ENCODE assay signal across 3 cellular contexts in the genomic region with DNA sequence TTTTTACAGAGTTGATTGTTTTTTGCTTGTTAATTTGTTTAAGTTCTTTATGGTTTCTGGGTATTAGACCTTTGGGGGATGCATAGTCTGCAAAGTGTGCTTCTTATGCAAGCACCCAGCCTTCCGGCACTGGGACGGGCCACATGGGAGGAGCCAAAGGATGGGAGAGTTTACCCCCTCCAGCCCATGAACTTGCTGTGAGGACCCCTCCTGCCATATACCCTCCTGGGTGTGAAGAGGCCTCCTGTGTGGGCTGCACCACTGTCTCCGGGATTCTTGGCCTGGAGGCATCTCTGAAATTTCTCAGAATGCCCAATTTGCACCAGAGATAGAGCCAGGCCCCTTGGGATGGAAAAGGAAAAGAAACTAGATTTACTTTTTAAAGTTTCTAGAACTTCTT.
"Had no signal": no experiment of that assay in that cellular context is flagged by ENCODE, and none has a peak within 500 bp of the region (broad histone marks: within the 10 kb centered on the region; RNA-seq: fewer than 3 reads in every experiment).

No MANE protein-coding gene starts in this region.

- H3K4me3 ChIP-seq: GM12878 had no signal

- DNase-seq: GDM1, GF-D8 had no signal
